9 cellular contexts compared by ENCODE assay signal in the genomic region with DNA sequence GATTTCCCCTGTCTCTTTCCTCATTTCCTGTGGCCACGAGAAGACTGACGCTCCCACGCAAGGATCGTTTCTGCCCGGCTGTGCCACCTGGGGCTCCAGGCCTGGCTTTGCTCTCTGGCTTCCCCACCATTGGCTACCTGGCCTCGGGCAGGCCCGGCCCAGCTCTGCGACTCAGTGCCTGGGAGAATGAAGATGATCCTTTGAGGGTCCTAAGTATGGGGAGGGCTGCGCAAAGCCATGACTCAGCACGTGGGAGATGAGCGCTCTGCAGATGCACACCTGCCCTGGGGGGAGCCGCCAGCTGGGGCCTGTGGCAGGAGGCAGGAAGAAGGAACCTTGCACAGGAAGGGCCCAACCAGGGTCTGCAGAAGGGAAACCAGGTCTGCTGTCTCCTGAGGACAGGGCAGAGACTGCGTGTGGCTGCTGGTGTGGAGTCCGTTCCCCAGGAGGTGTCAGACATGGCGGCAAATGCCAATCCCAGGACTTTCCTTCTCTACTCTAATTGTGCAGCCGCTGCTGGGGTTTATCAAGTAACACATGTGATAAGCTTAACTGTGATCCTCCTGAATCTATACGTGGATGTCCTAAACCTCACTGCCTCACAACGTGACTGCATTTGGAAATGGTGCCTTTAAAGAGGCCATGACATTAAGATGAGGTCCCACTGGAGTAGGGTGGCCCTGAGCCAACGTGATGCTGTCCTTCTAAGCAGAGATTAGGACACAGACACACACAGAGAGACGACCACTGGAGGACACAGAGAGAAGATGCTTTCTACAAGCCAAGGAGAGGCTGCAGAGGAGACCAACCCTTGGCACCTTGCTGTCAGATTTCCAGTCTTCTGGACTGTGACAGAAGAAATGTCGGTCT. TPM values are rescaled to one million over a fixed set of nuclear protein-coding genes. Genes with fewer than 3 reads are reported as not detected.
DNase-seq lines count a peak whose midpoint lies in the region; ATAC-seq and TF ChIP-seq lines count a peak whose summit lies in the region.
"Had no signal": no experiment of that assay in that cellular context is flagged by ENCODE, and none has a peak within 500 bp of the region (broad histone marks: within the 10 kb centered on the region; RNA-seq: fewer than 3 reads in every experiment).

No MANE protein-coding gene starts in this region.

- in situ Hi-C loops in GM23248 (cut with MboI) = no loop called here

- no peak overlapping the region for H3K27ac ChIP-seq in GM23248

- no peaks in the 10 kb centered on the region for H3K79me2 ChIP-seq in GM23248 (ENCODE audit: insufficient read depth)

- H3K36me3 ChIP-seq in GM06990 (ENCODE audit: control insufficient read depth, insufficient read depth, low read length) (peaks cover 11% of the 10 kb centered on the region), GM23248 (ENCODE audit: low read depth) (no peaks in the 10 kb centered on the region)

- WGBS in GM23248 (ENCODE audit: low coverage in 1 of 2, low lambda C conversion rate in 2 of 2, missing lambda C conversion rate in 2 of 2), 2 experiments = 95 to 98% methylated on average over 21 of the region's 21 CpGs

- H3K27me3 ChIP-seq in GM06990 (replicated peaks; ENCODE audit: control insufficient read depth, insufficient read depth, low read length) (no peaks in the 10 kb centered on the region), GM23248 (replicated peaks; ENCODE audit: insufficient read depth) (no peaks in the 10 kb centered on the region)

- H3K4me3 ChIP-seq in GM06990 (replicated peaks; ENCODE audit: low read depth, low read length) (no peak overlapping the region), GM23248 (no peak overlapping the region)

- H3K9me3 Mint-ChIP-seq in naive thymus-derived CD8-positive, alpha-beta T cell = no peaks in the 10 kb centered on the region
- H3K9me3 Mint-ChIP-seq in endothelial cell (ENCODE audit: unreplicated experiment) = no peaks in the 10 kb centered on the region

- peak overlapping the region; percentile 96 to 99 (median 98) for H3K27ac Mint-ChIP-seq in naive thymus-derived CD8-positive, alpha-beta T cell
- H3K27ac Mint-ChIP-seq in endothelial cell (ENCODE audit: unreplicated experiment) = no peak overlapping the region

- H3K36me3 Mint-ChIP-seq in naive thymus-derived CD8-positive, alpha-beta T cell = peaks cover 0 to 43% (median 33%) of the 10 kb centered on the region in 3 donors
- H3K36me3 Mint-ChIP-seq in endothelial cell (ENCODE audit: low read depth, unreplicated experiment) = no peaks in the 10 kb centered on the region

- TF ChIP-seq CTCF in GM06990 (IDR thresholded peaks at IDR 0.05; ENCODE audit: insufficient read depth, low read length, poor library complexity, severe bottlenecking) (no peak), endothelial cell (IDR thresholded peaks at IDR 0.05; ENCODE audit: unreplicated experiment) (no peak)

- H3K9ac ChIP-seq in GM23248 = no peak overlapping the region

- no peaks in the 10 kb centered on the region for H4K20me1 ChIP-seq in GM23248 (ENCODE audit: insufficient read depth)

- POLR2A ChIA-PET in naive thymus-derived CD8-positive, alpha-beta T cell (lab: Charles Lee) = interaction anchor here (0.6 to 3.3 kb wide), 4 partner anchors 28 to 33 kb away, joined by 3 to 38 read pairs (median 4); partner anchors contain the start of gene MBP

- peak overlapping the region; percentile 45 to 85 (median 73) for H3K4me3 Mint-ChIP-seq in naive thymus-derived CD8-positive, alpha-beta T cell
- no peak overlapping the region for H3K4me3 Mint-ChIP-seq in endothelial cell (ENCODE audit: unreplicated experiment)

- no peak overlapping the region for H3K4me2 ChIP-seq in GM23248 (ENCODE audit: unreplicated experiment)

- H3F3A ChIP-seq in GM23248 (ENCODE audit: insufficient read depth) = peaks cover 38% of the 10 kb centered on the region

- DNase-seq in GM06990 (ENCODE audit: extremely low read depth, insufficient read length) (peak; percentile 37), UCSD-AML1 (lab: John Stamatoyannopoulos, UW; ENCODE audit: unreplicated experiment) (no peak), endothelial cell (ENCODE audit: low spot score) (no peak), GM23248 (no peak)
- peak; percentile 47 to 54 for DNase-seq in activated T-cell treated with anti-CD3 and anti-CD28 coated beads, Interleukin-2, amount 50 U/mL, for 48 hours
- peak in 3 of 10 donors; percentile 27 to 52 (median 28) for DNase-seq in naive thymus-derived CD8-positive, alpha-beta T cell
- DNase-seq: kidney glomerular epithelial cell had no signal

- H3K4me1 Mint-ChIP-seq in naive thymus-derived CD8-positive, alpha-beta T cell = peaks cover 39 to 97% (median 86%) of the 10 kb centered on the region in 4 donors
- H3K4me1 Mint-ChIP-seq in endothelial cell (ENCODE audit: unreplicated experiment) = peaks cover 68% of the 10 kb centered on the region

- H3K9me2 ChIP-seq in GM23248 (ENCODE audit: insufficient read depth) = no peaks in the 10 kb centered on the region

- no peaks in the 10 kb centered on the region for H3K9me3 ChIP-seq in GM23248 (ENCODE audit: low read depth)

- H2AFZ ChIP-seq in GM23248 = no peak overlapping the region

- no peaks in the 10 kb centered on the region for H3K27me3 Mint-ChIP-seq in naive thymus-derived CD8-positive, alpha-beta T cell
- peaks cover 2% of the 10 kb centered on the region for H3K27me3 Mint-ChIP-seq in endothelial cell (ENCODE audit: unreplicated experiment)

- H3K4me1 ChIP-seq in GM23248 (ENCODE audit: insufficient read depth) = peaks cover 51% of the 10 kb centered on the region

- ATAC-seq in HG02943 (IDR thresholded peaks at IDR 0.05; ENCODE audit: low read depth, unreplicated experiment) = peak; percentile 34
- ATAC-seq in naive thymus-derived CD8-positive, alpha-beta T cell = peak; percentile 19 to 32
- no peak for ATAC-seq in HG02759 (IDR thresholded peaks at IDR 0.05; ENCODE audit: unreplicated experiment)

RNA-seq across cellular contexts. Expression of gene MBP, which starts 32.8 kb away (rescaled TPM):
- total RNA-seq in naive thymus-derived CD8-positive, alpha-beta T cell = 100 to 1,000 TPM in 1 of 2 experiments, 10 to 100 TPM in 1; 99.9 to 108 TPM
- 100 to 1,000 TPM in 2 of 3 donors, 10 to 100 TPM in 1; 89.2 to 148 (median 105) TPM for polyA plus RNA-seq in naive thymus-derived CD8-positive, alpha-beta T cell
- total RNA-seq in endothelial cell (ENCODE audit: unreplicated experiment) = 9.7 TPM
- 2.2 and 2.7 TPM in 2 replicates for total RNA-seq in GM23248 (2014; rRNA removed; shearing (Covaris generic))
- polyA plus RNA-seq in GM23248 (2016; fragmentation: Nextera tagmentation; extraction: Ambion mirVana) = 2.9 and 3.3 TPM in 2 replicates

Comparison
In these comparisons a context has a peak if more than half of its experiments do, and no peak if none do; other contexts are left out.
1. DNase-seq: peak in GM06990 (single experiment) and activated T-cell treated with anti-CD3 and anti-CD28 coated beads, Interleukin-2, amount 50 U/mL, for 48 hours (2 of 2); none in UCSD-AML1 (single experiment), endothelial cell (single experiment) and GM23248 (single experiment).